In genomic region chr19:45153339-45154063, GRCh38 we compare ENCODE assay signal across 1 cellular context.
TF ChIP-seq lines count a peak whose summit lies in the region.

No MANE protein-coding gene starts in this region.

TF ChIP-seq in K562, 482 proteins besides CTCF, POLR2A, EP300 and RAD21 (continued from another document):
- TF ChIP-seq CREB5 (CRISPR knock-in tag; IDR thresholded peaks at IDR 0.05) (no peak), BHLHE40 (IDR thresholded peaks at IDR 0.05; ENCODE audit: low read length) (peak; percentile 98), CBX2 (IDR thresholded peaks at IDR 0.05; ENCODE audit: insufficient read depth, low read length, poor library complexity, severe bottlenecking) (no peak), EP400 (IDR thresholded peaks at IDR 0.05) (no peak), KLF6 (CRISPR knock-in tag; IDR thresholded peaks at IDR 0.05; ENCODE audit: borderline replicate concordance) (no peak), HOMEZ (CRISPR knock-in tag; IDR thresholded peaks at IDR 0.05) (no peak), ZNF124 (CRISPR knock-in tag; IDR thresholded peaks at IDR 0.05) (0 out of 2 replicates have a peak, but pooled peaks have one; percentile 67), ZBTB33 (CRISPR knock-in tag; IDR thresholded peaks at IDR 0.05) (peak; percentile 98), PRPF4 (IDR thresholded peaks at IDR 0.05; ENCODE audit: insufficient read depth, low read depth, low read length, poor library complexity, severe bottlenecking) (peak; percentile 9), POLR2G (IDR thresholded peaks at IDR 0.05; ENCODE audit: low read depth, low read length) (peak; percentile 61), CCNT2 (IDR thresholded peaks at IDR 0.05; ENCODE audit: borderline replicate concordance, extremely low read depth, insufficient read length, low read depth, low read length) (peak; percentile 59), RUNX1 (IDR thresholded peaks at IDR 0.05; ENCODE audit: low read depth) (no peak), ESRRA (IDR thresholded peaks at IDR 0.05; ENCODE audit: borderline replicate concordance, low read depth) (no peak), NR1H2 (CRISPR knock-in tag; IDR thresholded peaks at IDR 0.05) (no peak), HES1 (IDR thresholded peaks at IDR 0.05; ENCODE audit: low read depth) (no peak), ZNF232 (CRISPR knock-in tag; IDR thresholded peaks at IDR 0.05) (peak; percentile 63; the same call in 1 of the 2 replicates), ZHX1 (conservative IDR thresholded peaks at IDR 0.05; ENCODE audit: low read length) (no peak)
